ENCODE assay signal across 14 cellular contexts in the genomic region with DNA sequence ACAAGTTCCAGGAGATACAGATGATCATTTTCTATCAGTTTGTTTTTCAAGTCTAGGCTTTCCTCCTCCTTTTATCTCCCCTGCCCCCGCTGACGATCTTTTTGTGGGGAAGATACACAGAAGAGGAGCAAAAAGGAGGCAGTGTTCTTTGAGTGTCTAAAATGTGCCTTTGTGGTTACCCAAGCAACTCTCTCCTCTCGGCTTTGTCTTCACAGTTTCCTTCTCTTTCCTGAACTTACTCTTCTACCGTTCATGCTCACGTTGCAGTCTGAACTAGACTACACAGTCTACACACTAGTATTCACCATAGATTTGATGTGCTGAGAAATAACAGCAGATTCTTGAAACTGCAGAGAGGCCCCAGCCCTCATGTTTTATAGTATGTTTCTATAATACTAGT. TPM values are rescaled to one million over a fixed set of nuclear protein-coding genes. Genes with fewer than 3 reads are reported as not detected.
DNase-seq lines count a peak whose midpoint lies in the region; ATAC-seq and TF ChIP-seq lines count a peak whose summit lies in the region.
"Had no signal": no experiment of that assay in that cellular context is flagged by ENCODE, and none has a peak within 500 bp of the region (broad histone marks: within the 10 kb centered on the region; RNA-seq: fewer than 3 reads in every experiment).

No MANE protein-coding gene starts in this region.

- no peaks in the 10 kb centered on the region for H3K27me3 Mint-ChIP-seq in activated naive CD8-positive, alpha-beta T cell treated with anti-CD3 and anti-CD28 coated beads for 36 hours
- H3K27me3 Mint-ChIP-seq in natural killer cell (ENCODE audit: low read depth in 2 of 2), result no peaks in the 10 kb centered on the region
- no peaks in the 10 kb centered on the region for H3K27me3 Mint-ChIP-seq in type B pancreatic cell
- H3K27me3 Mint-ChIP-seq: effector memory CD8-positive, alpha-beta T cell; memory B cell had no signal

- peak in 2 of 3 donors; percentile 31 to 53 for ATAC-seq in natural killer cell
- ATAC-seq: effector memory CD8-positive, alpha-beta T cell had no signal

- peak overlapping the region; percentile 91 for H3K27ac Mint-ChIP-seq in activated naive CD8-positive, alpha-beta T cell treated with anti-CD3 and anti-CD28 coated beads for 36 hours
- H3K27ac Mint-ChIP-seq in natural killer cell (peak overlapping the region; percentile 56 to 87), type B pancreatic cell (peak overlapping the region; percentile 95)
- H3K27ac Mint-ChIP-seq: memory B cell had no signal

- H3K4me3 Mint-ChIP-seq in activated naive CD8-positive, alpha-beta T cell treated with anti-CD3 and anti-CD28 coated beads for 36 hours, result peak overlapping the region; percentile 50
- H3K4me3 Mint-ChIP-seq in natural killer cell (peak overlapping the region; percentile 35), type B pancreatic cell (peak overlapping the region; percentile 21)
- H3K4me3 Mint-ChIP-seq: memory B cell had no signal

- peaks cover 20% of the 10 kb centered on the region for H3K36me3 Mint-ChIP-seq in activated naive CD8-positive, alpha-beta T cell treated with anti-CD3 and anti-CD28 coated beads for 36 hours
- H3K36me3 Mint-ChIP-seq in natural killer cell (no peaks in the 10 kb centered on the region), type B pancreatic cell (peaks cover 21% of the 10 kb centered on the region)

- H3K9me3 Mint-ChIP-seq in activated naive CD8-positive, alpha-beta T cell treated with anti-CD3 and anti-CD28 coated beads for 36 hours, result no peaks in the 10 kb centered on the region
- no peaks in the 10 kb centered on the region for H3K9me3 Mint-ChIP-seq in natural killer cell
- no peaks in the 10 kb centered on the region for H3K9me3 Mint-ChIP-seq in type B pancreatic cell
- H3K9me3 Mint-ChIP-seq: effector memory CD8-positive, alpha-beta T cell; memory B cell had no signal

- intact Hi-C loops in natural killer cell (cut with micrococcal nuclease), result no loop called here

- peaks cover 83% of the 10 kb centered on the region for H3K4me1 Mint-ChIP-seq in activated naive CD8-positive, alpha-beta T cell treated with anti-CD3 and anti-CD28 coated beads for 36 hours
- H3K4me1 Mint-ChIP-seq in natural killer cell (peaks cover 43% of the 10 kb centered on the region in 2 donors), type B pancreatic cell (ENCODE audit: unreplicated experiment) (peaks cover 49% of the 10 kb centered on the region)

- peak; percentile 21 for DNase-seq in stimulated activated CD4-positive, alpha-beta T cell treated with anti-CD3 and anti-CD28 coated beads, Interleukin-15, amount 100 ng/mL, for 24 hours
- no peak for DNase-seq in stimulated activated CD4-positive, alpha-beta T cell treated with anti-CD3 and anti-CD28 coated beads, Interleukin-4, amount 100 ng/mL, for 1 hour
- DNase-seq in activated naive CD8-positive, alpha-beta T cell treated with anti-CD3 and anti-CD28 coated beads for 36 hours, result no peak
- DNase-seq in natural killer cell, result no peak
- no peak for DNase-seq in type B pancreatic cell (ENCODE audit: extremely low spot score, unreplicated experiment)
- no peak for DNase-seq in NOMO-1 treated with DMSO at 0.1 percent for 48 hours (lab: John Stamatoyannopoulos, UW; ENCODE audit: unreplicated experiment)
- no peak for DNase-seq in cortex of kidney (lab: John Stamatoyannopoulos, UW)
- DNase-seq in NCI-H526 treated with DMSO at 0.1 percent for 48 hours (lab: John Stamatoyannopoulos, UW), result no peak
- DNase-seq: brain microvascular endothelial cell; effector memory CD8-positive, alpha-beta T cell; foreskin melanocyte; posterior cingulate gyrus; transverse colon had no signal

- TF ChIP-seq CTCF in natural killer cell (IDR thresholded peaks at IDR 0.05), result no peak
- no peak for TF ChIP-seq CTCF in type B pancreatic cell (conservative IDR thresholded peaks at IDR 0.05)

RNA-seq across cellular contexts. Expression of gene CEP41, which starts 23.6 kb away (rescaled TPM):
- 10 to 100 TPM; 22.3 to 26.5 TPM for total RNA-seq in activated naive CD8-positive, alpha-beta T cell treated with anti-CD3 and anti-CD28 coated beads for 36 hours
- total RNA-seq in natural killer cell (10 to 100 TPM in 2 of 3 donors, 1 to 10 TPM in 1; 8.7 to 14.2 (median 11.2) TPM), type B pancreatic cell (ENCODE audit: low replicate concordance) (20.1 and 33.0 TPM in 2 replicates)

RNA-seq across cellular contexts. Expression of gene CPA1, which starts 36.9 kb away (rescaled TPM):
- total RNA-seq in activated naive CD8-positive, alpha-beta T cell treated with anti-CD3 and anti-CD28 coated beads for 36 hours, result not detected
- not detected for total RNA-seq in natural killer cell
- total RNA-seq in type B pancreatic cell (ENCODE audit: low replicate concordance), result 0.41 TPM in 1 of 2 replicates, not detected in the other
- total RNA-seq: transverse colon had no signal
